13 cellular contexts compared by ENCODE assay signal in the genomic region with DNA sequence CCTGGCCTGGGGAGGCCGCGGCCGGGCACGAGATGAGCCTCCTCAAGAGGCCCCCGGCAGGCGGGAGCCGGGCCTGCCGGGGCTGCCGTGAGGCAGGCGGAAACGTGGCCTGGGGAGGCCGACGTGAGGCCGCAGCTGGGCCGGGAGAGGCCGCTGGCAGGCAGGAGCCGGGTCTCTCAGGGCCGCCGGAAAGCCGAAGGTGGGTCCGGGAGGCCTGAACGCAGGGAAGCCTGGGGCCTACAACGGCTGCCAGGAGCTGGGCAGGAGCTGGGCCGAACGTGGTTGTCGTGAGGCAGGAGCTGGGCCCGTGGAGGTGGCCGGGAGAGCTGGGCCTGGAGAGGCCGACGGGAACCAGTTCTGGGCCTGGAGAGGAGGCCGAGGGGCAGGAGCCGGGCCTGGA.
DNase-seq lines count a peak whose midpoint lies in the region; ATAC-seq and TF ChIP-seq lines count a peak whose summit lies in the region.
"Had no signal": no experiment of that assay in that cellular context is flagged by ENCODE, and none has a peak within 500 bp of the region (broad histone marks: within the 10 kb centered on the region; RNA-seq: fewer than 3 reads in every experiment).

No MANE protein-coding gene starts in this region.

- H3K27me3 ChIP-seq in H7 (ENCODE audit: control insufficient read depth, insufficient read depth, low read length) (no peaks in the 10 kb centered on the region), Panc1 (ENCODE audit: control insufficient read depth, insufficient read depth, low read length) (no peaks in the 10 kb centered on the region), testis (no peaks in the 10 kb centered on the region), osteoblast (ENCODE audit: insufficient read depth, low read length) (no peaks in the 10 kb centered on the region)
- H3K27me3 ChIP-seq: BLaER1 treated with 17β-estradiol and CSF1 and Interleukin-3, amounts not matched to agents 10 nM and 100 nM had no signal

- H3K27ac ChIP-seq in Panc1 (ENCODE audit: low read length): no peak overlapping the region
- peak overlapping the region; percentile 24 to 76 for H3K27ac ChIP-seq in testis
- H3K27ac ChIP-seq in osteoblast (ENCODE audit: low read depth, low read length): no peak overlapping the region

- no peaks in the 10 kb centered on the region for H3K27me3 Mint-ChIP-seq in natural killer cell treated with Interleukin-12 subunit alpha and Interleukin-12 subunit beta and Interleukin-15 and Interleukin-18, amount 100 ng/mL, for 72 hours
- H3K27me3 Mint-ChIP-seq: B cell had no signal

- no peaks in the 10 kb centered on the region for H3K79me2 ChIP-seq in osteoblast (ENCODE audit: insufficient read depth, low read length)

- H3K36me3 ChIP-seq in H7 (replicated peaks; ENCODE audit: control insufficient read depth, insufficient read depth, low read length) (peaks cover 2% of the 10 kb centered on the region; the same call in 1 of the 2 replicates), Panc1 (ENCODE audit: control insufficient read depth, insufficient read depth, low read length) (no peaks in the 10 kb centered on the region), testis (ENCODE audit: low read depth, missing control alignments) (no peaks in the 10 kb centered on the region), mucosa of descending colon (ENCODE audit: low read depth) (no peaks in the 10 kb centered on the region), osteoblast (ENCODE audit: insufficient read depth, low read length) (no peaks in the 10 kb centered on the region)

- 0 out of 2 replicates have a peak, but pooled peaks have one; percentile 7 for ATAC-seq in Panc1
- peak; percentile 14 for ATAC-seq in esophagus mucosa
- no peak for ATAC-seq in natural killer cell treated with Interleukin-12 subunit alpha and Interleukin-12 subunit beta and Interleukin-15 and Interleukin-18, amount 100 ng/mL, for 72 hours
- no peak for ATAC-seq in mucosa of descending colon
- ATAC-seq: CD8-positive, alpha-beta T cell had no signal

- no peaks in the 10 kb centered on the region for H3K9me3 Mint-ChIP-seq in natural killer cell treated with Interleukin-12 subunit alpha and Interleukin-12 subunit beta and Interleukin-15 and Interleukin-18, amount 100 ng/mL, for 72 hours

- H4K20me1 ChIP-seq in osteoblast (ENCODE audit: insufficient read depth, low read length): no peaks in the 10 kb centered on the region
- H4K20me1 ChIP-seq: BLaER1 treated with 17β-estradiol and CSF1 and Interleukin-3, amounts not matched to agents 10 nM and 100 nM had no signal

- no peak overlapping the region for H3K27ac Mint-ChIP-seq in natural killer cell treated with Interleukin-12 subunit alpha and Interleukin-12 subunit beta and Interleukin-15 and Interleukin-18, amount 100 ng/mL, for 72 hours
- H3K27ac Mint-ChIP-seq: B cell; CD8-positive, alpha-beta T cell had no signal

- H3K4me1 ChIP-seq in Panc1 (ENCODE audit: control insufficient read depth, insufficient read depth, low read length): no peaks in the 10 kb centered on the region
- H3K4me1 ChIP-seq in testis: no peaks in the 10 kb centered on the region
- no peaks in the 10 kb centered on the region for H3K4me1 ChIP-seq in mucosa of descending colon (ENCODE audit: low read depth)
- no peaks in the 10 kb centered on the region for H3K4me1 ChIP-seq in osteoblast (ENCODE audit: insufficient read depth, low read length)
- H3K4me1 ChIP-seq: HAP-1 had no signal

- no peak overlapping the region for H3K4me3 Mint-ChIP-seq in natural killer cell treated with Interleukin-12 subunit alpha and Interleukin-12 subunit beta and Interleukin-15 and Interleukin-18, amount 100 ng/mL, for 72 hours
- H3K4me3 Mint-ChIP-seq: B cell; CD8-positive, alpha-beta T cell had no signal

- no peak for TF ChIP-seq POLR2A in testis (IDR thresholded peaks at IDR 0.05)

- BruUV-seq in Panc1 (replicated peaks; lab: Mats Ljungman, UMichigan): no TSS peak

- CTCF ChIA-PET in Panc1 (lab: Charles Lee): no interaction called here

- POLR2A ChIA-PET in Panc1 (lab: Charles Lee): interaction anchor here (0.6 kb wide), 1 partner anchor 252 kb away, joined by 13 read pairs; no protein-coding TSS in a partner anchor

- 71 to 85% methylated on average over 12 to 32 of the region's 32 CpGs for WGBS in testis, 2 donors

- H3K9me3 ChIP-seq in Panc1 (ENCODE audit: control insufficient read depth, insufficient read depth, low read depth, low read length): no peaks in the 10 kb centered on the region
- no peaks in the 10 kb centered on the region for H3K9me3 ChIP-seq in testis
- H3K9me3 ChIP-seq in mucosa of descending colon: peaks cover 3% of the 10 kb centered on the region
- H3K9me3 ChIP-seq in osteoblast (ENCODE audit: low read depth, low read length): no peaks in the 10 kb centered on the region
- H3K9me3 ChIP-seq: HAP-1 had no signal

- H3K4me3 ChIP-seq in H7 (ENCODE audit: insufficient read depth, low read depth, low read length) (no peak overlapping the region), Panc1 (ENCODE audit: low read depth in 2 of 2, low read length in 2 of 2) (no peak overlapping the region), testis (peak overlapping the region; percentile 6 to 50), mucosa of descending colon (no peak overlapping the region), osteoblast (ENCODE audit: insufficient read depth, low read length) (no peak overlapping the region)
- H3K4me3 ChIP-seq: BLaER1 treated with 17β-estradiol and CSF1 and Interleukin-3, amounts not matched to agents 10 nM and 100 nM; HAP-1 had no signal

- intact Hi-C loops in Panc1 (cut with micrococcal nuclease; ENCODE audit: unreplicated experiment) (no loop called here), testis (cut with DNase I; ENCODE audit: low total_unique reads) (no loop called here), mucosa of descending colon (cut with DNase I, micrococcal nuclease) (no loop called here)

- TF ChIP-seq CTCF in Panc1 (IDR thresholded peaks at IDR 0.05) (no peak), testis (IDR thresholded peaks at IDR 0.05) (no peak), mucosa of descending colon (IDR thresholded peaks at IDR 0.05) (no peak), osteoblast (IDR thresholded peaks at IDR 0.05; ENCODE audit: extremely low read depth, low read depth, low read length) (no peak)

- H3K4me1 Mint-ChIP-seq in natural killer cell treated with Interleukin-12 subunit alpha and Interleukin-12 subunit beta and Interleukin-15 and Interleukin-18, amount 100 ng/mL, for 72 hours (ENCODE audit: low read depth in 2 of 2): peaks cover 0 to 8% of the 10 kb centered on the region in 2 donors
- H3K4me1 Mint-ChIP-seq: B cell had no signal

- DNase-seq in H7 (peak; percentile 38), Panc1 (ENCODE audit: low read depth, low spot score) (no peak), testis (peak; percentile 33), mucosa of descending colon (no peak), osteoblast (ENCODE audit: insufficient read length, low spot score, missing footprints) (no peak)
- DNase-seq in natural killer cell treated with Interleukin-12 subunit alpha and Interleukin-12 subunit beta and Interleukin-15 and Interleukin-18, amount 100 ng/mL, for 72 hours (ENCODE audit: low spot score): no peak
- DNase-seq: CD8-positive, alpha-beta T cell; DMS 273 treated with DMSO at 0.1 percent for 48 hours; DMS53 had no signal

- H3K4me2 ChIP-seq in osteoblast (ENCODE audit: insufficient read depth, low read length): no peak overlapping the region
- H3K4me2 ChIP-seq: BLaER1 treated with 17β-estradiol and CSF1 and Interleukin-3, amounts not matched to agents 10 nM and 100 nM had no signal

- no peak overlapping the region for H2AFZ ChIP-seq in osteoblast (ENCODE audit: low read length)

- in situ Hi-C loops in Panc1 (cut with HindIII; ENCODE audit: low pct_unique_long_range_greater_than_20kb, low sequenced_read_pairs): no loop called here

- H3K36me3 Mint-ChIP-seq in natural killer cell treated with Interleukin-12 subunit alpha and Interleukin-12 subunit beta and Interleukin-15 and Interleukin-18, amount 100 ng/mL, for 72 hours: peaks cover 6% of the 10 kb centered on the region

Comparison
In these comparisons a context has a peak if more than half of its experiments do, and no peak if none do; other contexts are left out.
1. DNase-seq: peak in H7 (single experiment) and testis (single experiment); none in Panc1 (single experiment), natural killer cell treated with Interleukin-12 subunit alpha and Interleukin-12 subunit beta and Interleukin-15 and Interleukin-18, amount 100 ng/mL, for 72 hours (single experiment), mucosa of descending colon (0 of 3) and osteoblast (single experiment).
2. H3K4me3 ChIP-seq: peak in testis (2 of 2); none in H7 (single experiment), Panc1 (0 of 2), mucosa of descending colon (single experiment) and osteoblast (single experiment).
3. ATAC-seq: peak in Panc1 (single experiment) and esophagus mucosa (single experiment); none in natural killer cell treated with Interleukin-12 subunit alpha and Interleukin-12 subunit beta and Interleukin-15 and Interleukin-18, amount 100 ng/mL, for 72 hours (0 of 2) and mucosa of descending colon (single experiment).
4. H3K27ac ChIP-seq: peak in testis (2 of 2); none in Panc1 (single experiment) and osteoblast (single experiment).